ENCODE assay signal across 1 cellular context in genomic region chr7:149422065-149422913, GRCh38.
TF ChIP-seq lines count a peak whose summit lies in the region.

No MANE protein-coding gene starts in this region.

TF ChIP-seq in K562, 482 proteins besides CTCF, POLR2A, EP300 and RAD21 (continued from another document and continues in another):
- TF ChIP-seq TARDBP (IDR thresholded peaks at IDR 0.05) (peak; percentile 27; the same call in 1 of the 2 replicates), ZBTB1 (CRISPR knock-in tag; IDR thresholded peaks at IDR 0.05; ENCODE audit: borderline replicate concordance, low read depth) (0 out of 2 replicates have a peak, but pooled peaks have one; percentile 16), ZNF511 (CRISPR knock-in tag; IDR thresholded peaks at IDR 0.05) (peak; percentile 60; the same call in 1 of the 2 replicates), HNRNPK (IDR thresholded peaks at IDR 0.05; ENCODE audit: low read depth, low read length, poor library complexity, severe bottlenecking) (no peak), E2F6 (IDR thresholded peaks at IDR 0.05; ENCODE audit: borderline replicate concordance in 1 of 2, extremely low read depth in 1 of 2, insufficient read depth in 1 of 2, insufficient read length in 1 of 2, low read depth in 1 of 2, low read length in 1 of 2, poor library complexity in 1 of 2, severe bottlenecking in 1 of 2) (peak; percentile 75 to 92), ZKSCAN8 (CRISPR knock-in tag; IDR thresholded peaks at IDR 0.05) (no peak), POLR2G (IDR thresholded peaks at IDR 0.05; ENCODE audit: low read depth, low read length) (peak; percentile 92), ESRRB (CRISPR knock-in tag; IDR thresholded peaks at IDR 0.05; ENCODE audit: borderline replicate concordance) (no peak), CUX1 (CRISPR knock-in tag; IDR thresholded peaks at IDR 0.05) (no peak), PML (IDR thresholded peaks at IDR 0.05; ENCODE audit: low read length) (peak; percentile 52; the same call in 1 of the 2 replicates), ZEB2 (IDR thresholded peaks at IDR 0.05) (no peak), ATF7 (IDR thresholded peaks at IDR 0.05) (peak; percentile 49; the same call in 1 of the 2 replicates), ZNF408 (CRISPR knock-in tag; IDR thresholded peaks at IDR 0.05; ENCODE audit: low read depth) (no peak), ATF3 (IDR thresholded peaks at IDR 0.05) (no peak), ATF3 (CRISPR knock-in tag; conservative IDR thresholded peaks at IDR 0.05) (no peak), HEY1 (CRISPR knock-in tag; IDR thresholded peaks at IDR 0.05; ENCODE audit: borderline replicate concordance) (no peak), XRCC5 (IDR thresholded peaks at IDR 0.05; ENCODE audit: low read depth, low read length) (peak; percentile 59; the same call in 1 of the 2 replicates), SMAD3 (CRISPR knock-in tag; conservative IDR thresholded peaks at IDR 0.05) (0 out of 2 replicates have a peak, but pooled peaks have one; percentile 41), ATF2 (CRISPR knock-in tag; IDR thresholded peaks at IDR 0.05) (no peak), ZNF280A (IDR thresholded peaks at IDR 0.05; ENCODE audit: low read depth, partially characterized antibody) (no peak), SP1 (CRISPR knock-in tag; IDR thresholded peaks at IDR 0.05) (no peak), GATAD2A (IDR thresholded peaks at IDR 0.05) (no peak), KDM4B (IDR thresholded peaks at IDR 0.05; ENCODE audit: borderline replicate concordance in 2 of 2, low read depth in 1 of 2) (no peak; a peak in 1 of 4 replicates), FOSL1 (tag; conservative IDR thresholded peaks at IDR 0.05) (peak; percentile 58; the same call in 1 of the 2 replicates), KLF16 (IDR thresholded peaks at IDR 0.05) (peak; percentile 37; the same call in 1 of the 2 replicates), NCOA4 (IDR thresholded peaks at IDR 0.05; ENCODE audit: partially characterized antibody) (no peak), ZC3H4 (CRISPR knock-in tag; IDR thresholded peaks at IDR 0.05; ENCODE audit: borderline replicate concordance) (no peak), CREB3L1 (IDR thresholded peaks at IDR 0.05; ENCODE audit: borderline replicate concordance, low read depth) (peak; percentile 93), FOXJ3 (CRISPR knock-in tag; IDR thresholded peaks at IDR 0.05) (no peak), ZNF324 (CRISPR knock-in tag; IDR thresholded peaks at IDR 0.05) (no peak), CCNT2 (IDR thresholded peaks at IDR 0.05; ENCODE audit: borderline replicate concordance, extremely low read depth, insufficient read length, low read depth, low read length) (peak; percentile 98), ZNF212 (CRISPR knock-in tag; IDR thresholded peaks at IDR 0.05) (no peak), PHF21A (IDR thresholded peaks at IDR 0.05; ENCODE audit: borderline replicate concordance, low read depth) (no peak), C11orf30 (IDR thresholded peaks at IDR 0.05; ENCODE audit: low read depth) (peak; percentile 84), ESRRA (IDR thresholded peaks at IDR 0.05; ENCODE audit: borderline replicate concordance, low read depth) (peak; percentile 49; the same call in 1 of the 2 replicates), ZNF512 (tag; IDR thresholded peaks at IDR 0.05) (no peak), E2F4 (CRISPR knock-in tag; IDR thresholded peaks at IDR 0.05; ENCODE audit: low read depth) (0 out of 2 replicates have a peak, but pooled peaks have one; percentile 42), NFIC (IDR thresholded peaks at IDR 0.05) (peak; percentile 32; the same call in 1 of the 2 replicates), GABPB2 (CRISPR knock-in tag; conservative IDR thresholded peaks at IDR 0.05) (no peak), ETV5 (CRISPR knock-in tag; IDR thresholded peaks at IDR 0.05; ENCODE audit: low read depth) (peak; percentile 80), ZNF217 (CRISPR knock-in tag; IDR thresholded peaks at IDR 0.05) (0 out of 2 replicates have a peak, but pooled peaks have one; percentile 37), PHF8 (IDR thresholded peaks at IDR 0.05; ENCODE audit: borderline replicate concordance, low read length) (peak; percentile 97; the same call in 1 of the 2 replicates), ILF3 (IDR thresholded peaks at IDR 0.05; ENCODE audit: borderline replicate concordance) (peak; percentile 38; the same call in 1 of the 2 replicates), SREBF2 (CRISPR knock-in tag; IDR thresholded peaks at IDR 0.05) (no peak), THAP7 (CRISPR knock-in tag; IDR thresholded peaks at IDR 0.05) (peak; percentile 60; the same call in 1 of the 2 replicates), SP2 (IDR thresholded peaks at IDR 0.05; ENCODE audit: extremely low read depth, low read depth, low read length, poor library complexity, severe bottlenecking) (peak; percentile 96)
